Comparison of ENCODE assay signal across 22 cellular contexts in the genomic region with DNA sequence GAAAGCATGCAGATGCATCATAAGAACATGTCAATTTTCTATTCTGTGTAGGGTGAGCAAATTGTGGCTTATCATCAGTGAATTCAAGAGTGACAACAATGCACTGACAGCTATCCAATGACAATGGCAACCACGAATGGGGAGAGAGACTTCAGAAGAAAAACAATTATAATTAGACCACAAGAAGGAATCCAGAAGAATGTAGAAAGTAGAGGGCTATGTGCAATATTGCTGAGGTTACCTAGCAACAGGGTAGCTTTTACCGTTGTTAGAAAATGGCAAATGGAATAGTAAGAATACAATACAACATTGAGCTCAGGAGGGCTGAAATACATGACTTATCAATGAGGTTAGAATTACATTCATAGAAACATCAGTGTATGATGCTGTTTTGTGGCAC.
"Had no signal": no experiment of that assay in that cellular context is flagged by ENCODE, and none has a peak within 500 bp of the region (broad histone marks: within the 10 kb centered on the region; RNA-seq: fewer than 3 reads in every experiment).

No MANE protein-coding gene starts in this region.

- H3K27me3 ChIP-seq: heart right ventricle, right lobe of liver, spleen, testis, tibial nerve had no signal

- H3K36me3 ChIP-seq: heart right ventricle, prostate gland, right lobe of liver, spleen, tibial nerve had no signal

- H3K27me3 Mint-ChIP-seq: stimulated activated memory B cell treated with anti-CD40 and anti-IgM and Interleukin-4, amounts not matched to agents 10 μg/mL and 1 μg/mL and 100 μg/mL, for 72 hours had no signal

- H2AFZ ChIP-seq: parathyroid adenoma had no signal

- H3K9me3 ChIP-seq: mucosa of descending colon, prostate gland, right lobe of liver, testis had no signal

- H3K36me3 Mint-ChIP-seq: natural killer cell; stimulated activated memory B cell treated with anti-CD40 and anti-IgM and Interleukin-4, amounts not matched to agents 10 μg/mL and 1 μg/mL and 100 μg/mL, for 72 hours had no signal

- H3K79me2 ChIP-seq: parathyroid adenoma had no signal

- DNase-seq: effector CD4-positive, alpha-beta T cell; endodermal cell; erythroblast; heart right ventricle; kidney glomerular epithelial cell; mammary epithelial cell; mucosa of descending colon; natural killer cell; occipital lobe; retina; right lobe of liver; spleen; stimulated activated CD4-positive, alpha-beta T cell treated with anti-CD3 and anti-CD28 coated beads, Interleukin-15, amount 100 ng/mL, for 24 hours; stimulated activated CD4-positive, alpha-beta T cell treated with anti-CD3 and anti-CD28 coated beads, Interleukin-1b, Interleukin-23, amount 100 ng/mL, for 48 hours; stimulated activated CD4-positive, alpha-beta T cell treated with anti-CD3 and anti-CD28 coated beads, Interleukin-4, amount 100 ng/mL, for 24 hours; stimulated activated naive CD8-positive, alpha-beta T cell treated with anti-CD3 and anti-CD28 coated beads, Interleukin-15, amount 100 ng/mL, for 72 hours had no signal

- H3K9me3 Mint-ChIP-seq: natural killer cell; stimulated activated memory B cell treated with anti-CD40 and anti-IgM and Interleukin-4, amounts not matched to agents 10 μg/mL and 1 μg/mL and 100 μg/mL, for 72 hours; stimulated activated naive CD8-positive, alpha-beta T cell treated with anti-CD3 and anti-CD28 coated beads, Interleukin-15, amount 100 ng/mL, for 72 hours had no signal

- H3K27ac Mint-ChIP-seq: endodermal cell; natural killer cell; stimulated activated memory B cell treated with anti-CD40 and anti-IgM and Interleukin-4, amounts not matched to agents 10 μg/mL and 1 μg/mL and 100 μg/mL, for 72 hours; stimulated activated naive CD8-positive, alpha-beta T cell treated with anti-CD3 and anti-CD28 coated beads, Interleukin-15, amount 100 ng/mL, for 72 hours had no signal

- H3K27ac ChIP-seq: coronary artery, heart right ventricle, parathyroid adenoma, prostate gland, right lobe of liver, spleen, testis, tibial nerve had no signal

- ATAC-seq: heart right ventricle; mucosa of descending colon; natural killer cell; right lobe of liver; stimulated activated memory B cell treated with anti-CD40 and anti-IgM and Interleukin-4, amounts not matched to agents 10 μg/mL and 1 μg/mL and 100 μg/mL, for 72 hours; stimulated activated naive CD8-positive, alpha-beta T cell treated with anti-CD3 and anti-CD28 coated beads, Interleukin-15, amount 100 ng/mL, for 72 hours had no signal

- H3K4me3 Mint-ChIP-seq: endodermal cell; natural killer cell; stimulated activated memory B cell treated with anti-CD40 and anti-IgM and Interleukin-4, amounts not matched to agents 10 μg/mL and 1 μg/mL and 100 μg/mL, for 72 hours; stimulated activated naive CD8-positive, alpha-beta T cell treated with anti-CD3 and anti-CD28 coated beads, Interleukin-15, amount 100 ng/mL, for 72 hours had no signal

- H3K9ac ChIP-seq: parathyroid adenoma had no signal

- H3K4me3 ChIP-seq: coronary artery, heart right ventricle, mucosa of descending colon, prostate gland, right lobe of liver, spleen, testis, tibial nerve had no signal

- H3K4me1 Mint-ChIP-seq: natural killer cell; stimulated activated naive CD8-positive, alpha-beta T cell treated with anti-CD3 and anti-CD28 coated beads, Interleukin-15, amount 100 ng/mL, for 72 hours had no signal

- H3K4me1 ChIP-seq: parathyroid adenoma, prostate gland had no signal
